Comparison of ENCODE assay signal across 8 cellular contexts in the genomic region with DNA sequence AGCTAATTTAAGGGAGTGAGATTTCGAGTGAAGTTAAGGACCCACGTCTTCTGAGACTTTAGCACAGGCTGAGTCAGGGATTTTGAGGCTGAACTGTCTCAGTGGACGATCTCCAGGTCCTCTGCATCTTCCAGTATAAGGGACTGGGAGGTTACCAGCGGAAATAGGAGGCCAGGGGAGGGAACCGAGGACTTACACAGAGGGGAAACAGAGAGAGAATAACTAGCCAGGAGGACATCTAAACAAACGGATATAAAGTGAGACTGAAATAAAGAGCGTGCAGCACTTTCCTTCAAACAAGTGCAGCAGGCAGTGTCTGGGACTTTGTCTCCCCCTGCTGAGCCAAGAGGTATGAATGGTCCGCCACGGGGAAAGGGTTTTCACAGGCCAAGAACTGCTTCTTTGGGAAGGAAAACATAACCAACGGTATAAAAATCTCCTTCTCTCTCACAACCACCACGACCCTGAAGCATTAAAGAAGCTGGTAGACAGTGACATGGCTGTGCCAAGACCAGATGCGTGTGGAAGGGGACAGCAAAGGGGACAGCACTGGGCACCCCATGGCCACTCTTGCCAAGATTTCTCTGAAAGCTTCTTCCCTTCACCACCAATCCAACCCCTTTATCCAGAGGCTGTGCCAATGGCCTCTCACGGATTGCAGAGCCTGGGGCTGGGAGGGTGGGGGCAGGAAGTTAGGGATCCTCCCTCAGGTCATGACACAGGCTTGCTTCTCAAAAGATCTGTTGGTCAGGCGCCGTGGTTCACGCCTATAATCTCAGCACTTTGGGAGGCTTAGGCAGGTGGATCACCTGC.
DNase-seq lines count a peak whose midpoint lies in the region; ATAC-seq and TF ChIP-seq lines count a peak whose summit lies in the region.

No MANE protein-coding gene starts in this region.

- peak overlapping the region in 2 of 8 donors; percentile 30 to 73 for H3K27ac Mint-ChIP-seq in CD8-positive, alpha-beta memory T cell
- H3K27ac Mint-ChIP-seq in osteocyte (ENCODE audit: unreplicated experiment): peak overlapping the region; percentile 47

- no peaks in the 10 kb centered on the region for H3K27me3 Mint-ChIP-seq in CD8-positive, alpha-beta memory T cell
- H3K27me3 Mint-ChIP-seq in osteocyte (ENCODE audit: unreplicated experiment): no peaks in the 10 kb centered on the region

- H3K4me3 ChIP-seq in CD8-positive, alpha-beta memory T cell (ENCODE audit: low read length): no peak overlapping the region
- no peak overlapping the region for H3K4me3 ChIP-seq in HL-60 (replicated peaks; ENCODE audit: insufficient read depth, low read length)

- H3K9me3 Mint-ChIP-seq in CD8-positive, alpha-beta memory T cell: no peaks in the 10 kb centered on the region
- H3K9me3 Mint-ChIP-seq in osteocyte (ENCODE audit: unreplicated experiment): no peaks in the 10 kb centered on the region

- DNase-seq in CD8-positive, alpha-beta memory T cell: peak; percentile 17 to 63 (median 24)
- DNase-seq in HL-60 (ENCODE audit: low read depth in 1 of 2, low spot score in 1 of 2): peak in 1 of 2 experiments; percentile 52
- peak; percentile 40 for DNase-seq in RKO (ENCODE audit: low spot score)
- DNase-seq in activated naive CD4-positive, alpha-beta T cell treated with anti-CD3 and anti-CD28 coated beads, Interleukin-2, amount 50 U/mL, for 16 hours: peak; percentile 61
- peak; percentile 61 for DNase-seq in germinal center (ENCODE audit: low spot score)
- no peak for DNase-seq in osteocyte (ENCODE audit: extremely low spot score, unreplicated experiment)
- DNase-seq in ureter (ENCODE audit: low spot score): peak; percentile 78

- no peaks in the 10 kb centered on the region for H3K9me3 ChIP-seq in CD8-positive, alpha-beta memory T cell (ENCODE audit: low read length)

- peaks cover 4% of the 10 kb centered on the region for H3K4me1 ChIP-seq in CD8-positive, alpha-beta memory T cell (ENCODE audit: insufficient read depth, low read length)

- H3K4me1 Mint-ChIP-seq in CD8-positive, alpha-beta memory T cell: no peaks in the 10 kb centered on the region
- H3K4me1 Mint-ChIP-seq in osteocyte (ENCODE audit: unreplicated experiment): no peaks in the 10 kb centered on the region

- CTCF ChIA-PET in CD8-positive, alpha-beta memory T cell (lab: Charles Lee): interaction anchor here (0.7 to 2.8 kb wide), 4 partner anchors 10 to 679 kb away, joined by 3 to 8 read pairs (median 5); partner anchors contain the start of gene KDM7A

- H3K36me3 Mint-ChIP-seq in CD8-positive, alpha-beta memory T cell: peaks cover 0 to 5% (median 4%) of the 10 kb centered on the region in 3 donors
- H3K36me3 Mint-ChIP-seq in osteocyte (ENCODE audit: unreplicated experiment): peaks cover 2% of the 10 kb centered on the region

- TF ChIP-seq CTCF in HL-60 (IDR thresholded peaks at IDR 0.05; ENCODE audit: insufficient read depth, low read length): peak; percentile 38
- TF ChIP-seq CTCF in osteocyte (IDR thresholded peaks at IDR 0.05): peak; percentile 75

- no peaks in the 10 kb centered on the region for H3K27me3 ChIP-seq in CD8-positive, alpha-beta memory T cell (ENCODE audit: insufficient read depth, low read length, poor library complexity, severe bottlenecking)
- peaks cover 6% of the 10 kb centered on the region for H3K27me3 ChIP-seq in HL-60 (ENCODE audit: insufficient read depth, poor library complexity, severe bottlenecking)

- no peak overlapping the region for H3K4me3 Mint-ChIP-seq in CD8-positive, alpha-beta memory T cell
- no peak overlapping the region for H3K4me3 Mint-ChIP-seq in osteocyte (ENCODE audit: unreplicated experiment)

- no peak overlapping the region for H3K27ac ChIP-seq in CD8-positive, alpha-beta memory T cell (ENCODE audit: low read depth, low read length)
- no peak overlapping the region for H3K27ac ChIP-seq in HL-60 (replicated peaks)

- POLR2A ChIA-PET in CD8-positive, alpha-beta memory T cell (lab: Charles Lee): no interaction called here

- no peak for ATAC-seq in HG02571 (IDR thresholded peaks at IDR 0.05; ENCODE audit: unreplicated experiment)

- H3K36me3 ChIP-seq in CD8-positive, alpha-beta memory T cell (ENCODE audit: insufficient read depth, low read length): no peaks in the 10 kb centered on the region
